ENCODE assay signal across 10 cellular contexts in genomic region chr17:14886200-14886739, GRCh38.
DNase-seq lines count a peak whose midpoint lies in the region; ATAC-seq, FAIRE-seq and TF ChIP-seq lines count a peak whose summit lies in the region.
"Had no signal": no experiment of that assay in that cellular context is flagged by ENCODE, and none has a peak within 500 bp of the region (broad histone marks: within the 10 kb centered on the region; RNA-seq: fewer than 3 reads in every experiment).

No MANE protein-coding gene starts in this region.

- no peaks in the 10 kb centered on the region for H3K4me1 ChIP-seq in keratinocyte (ENCODE audit: control insufficient read depth, extremely low read depth, insufficient read depth, low read length)

- peak; percentile 17 for FAIRE-seq in keratinocyte (lab: Jason Lieb, UNC)
- no peak for FAIRE-seq in H54 (lab: Jason Lieb, UNC)

- no peak for ATAC-seq in GM21515 (IDR thresholded peaks at IDR 0.05; ENCODE audit: unreplicated experiment)

- no peak overlapping the region for H3K27ac Mint-ChIP-seq in immature natural killer cell

- TF ChIP-seq POLR2A in H54 (IDR thresholded peaks at IDR 0.05; ENCODE audit: low read depth, low read length): no peak

- no peak overlapping the region for H2AFZ ChIP-seq in keratinocyte (ENCODE audit: control insufficient read depth, low read length)

- no peak overlapping the region for H3K4me2 ChIP-seq in keratinocyte (ENCODE audit: control insufficient read depth, extremely low read depth, insufficient read depth, low read depth, low read length)

- dilution Hi-C loops in keratinocyte (cut with MboI; ENCODE audit: extremely low pct_ligation_motif_present, low sequenced_read_pairs): no loop called here

- no peaks in the 10 kb centered on the region for H3K4me1 Mint-ChIP-seq in immature natural killer cell

- H3K9me3 Mint-ChIP-seq in immature natural killer cell: peaks cover 15 to 40% (median 30%) of the 10 kb centered on the region in 6 donors

- H3K27ac ChIP-seq in keratinocyte (ENCODE audit: control insufficient read depth, insufficient read depth, low read length): no peak overlapping the region

- no peaks in the 10 kb centered on the region for H3K36me3 ChIP-seq in keratinocyte (ENCODE audit: control insufficient read depth in 2 of 2, extremely low read depth in 1 of 2, insufficient read depth in 2 of 2, low read length in 2 of 2)
- H3K36me3 ChIP-seq: MG63 had no signal

- TF ChIP-seq CTCF in LNCAP (IDR thresholded peaks at IDR 0.05) (peak; percentile 45), astrocyte of the cerebellum (IDR thresholded peaks at IDR 0.05; ENCODE audit: low read depth, low read length, missing control alignments) (peak; percentile 9), keratinocyte (optimal IDR thresholded peaks at IDR 0.05 in 1 of 3, IDR thresholded peaks at IDR 0.05 in 1 of 3, conservative IDR thresholded peaks at IDR 0.05 in 1 of 3; ENCODE audit: extremely low read depth in 1 of 3, insufficient read depth in 2 of 3, low read length in 3 of 3) (peak; percentile 39 to 55 (median 40))

- H3K9me1 ChIP-seq in keratinocyte (ENCODE audit: control insufficient read depth, extremely low read depth, insufficient read depth, low read length): no peaks in the 10 kb centered on the region

- no peak overlapping the region for H3K4me3 Mint-ChIP-seq in immature natural killer cell

- in situ Hi-C loops in astrocyte of the cerebellum (cut with HindIII; ENCODE audit: low sequenced_read_pairs): no loop called here

- no peaks in the 10 kb centered on the region for H4K20me1 ChIP-seq in keratinocyte (ENCODE audit: control insufficient read depth, extremely low read depth, insufficient read depth, low read length)

- peaks cover 2 to 13% (median 8%) of the 10 kb centered on the region in 3 donors for H3K27me3 Mint-ChIP-seq in immature natural killer cell (ENCODE audit: low read depth in 3 of 3)

- H3K79me2 ChIP-seq in keratinocyte (ENCODE audit: control insufficient read depth, insufficient read depth, low read length): no peaks in the 10 kb centered on the region

- H3K9ac ChIP-seq in keratinocyte (ENCODE audit: control insufficient read depth, extremely low read depth, insufficient read depth, low read length): no peak overlapping the region

- H3K27me3 ChIP-seq in keratinocyte (ENCODE audit: control insufficient read depth, extremely low read depth, insufficient read depth, low read length): no peaks in the 10 kb centered on the region
- H3K27me3 ChIP-seq: MG63 had no signal

- H3K4me3 ChIP-seq in astrocyte of the cerebellum (ENCODE audit: low read depth, low read length) (no peak overlapping the region), keratinocyte (ENCODE audit: control insufficient read depth in 2 of 3, extremely low read depth in 1 of 3, insufficient read depth in 2 of 3, low read depth in 1 of 3, low read length in 3 of 3) (no peak overlapping the region)
- H3K4me3 ChIP-seq: MG63 had no signal

- peaks cover 0 to 5% (median 0%) of the 10 kb centered on the region in 3 donors for H3K36me3 Mint-ChIP-seq in immature natural killer cell

- peaks cover 11% of the 10 kb centered on the region for H3K9me3 ChIP-seq in keratinocyte (ENCODE audit: control insufficient read depth, low read depth, low read length)

- DNase-seq in Daoy (ENCODE audit: low read depth) (peak; percentile 8), astrocyte of the cerebellum (ENCODE audit: low read depth) (no peak), keratinocyte (ENCODE audit: low read depth, low spot score) (peak; percentile 36), NCI-H510A treated with DMSO at 0.1 percent for 48 hours (lab: John Stamatoyannopoulos, UW) (no peak), immature natural killer cell (no peak), H54 (ENCODE audit: insufficient read length, low spot score) (no peak)
- DNase-seq: activated T-cell treated with anti-CD3 and anti-CD28 coated beads for 4 hours, MG63 had no signal

Comparison
In these comparisons a context has a peak if more than half of its experiments do, and no peak if none do; other contexts are left out.
1. DNase-seq: peak in Daoy (single experiment) and keratinocyte (single experiment); none in astrocyte of the cerebellum (single experiment), NCI-H510A treated with DMSO at 0.1 percent for 48 hours (single experiment), immature natural killer cell (0 of 3) and H54 (single experiment).
2. Peak in every context shown above with its lines, with median percentiles within 50 percentile points of each other: CTCF ChIP-seq.